In the genomic region with DNA sequence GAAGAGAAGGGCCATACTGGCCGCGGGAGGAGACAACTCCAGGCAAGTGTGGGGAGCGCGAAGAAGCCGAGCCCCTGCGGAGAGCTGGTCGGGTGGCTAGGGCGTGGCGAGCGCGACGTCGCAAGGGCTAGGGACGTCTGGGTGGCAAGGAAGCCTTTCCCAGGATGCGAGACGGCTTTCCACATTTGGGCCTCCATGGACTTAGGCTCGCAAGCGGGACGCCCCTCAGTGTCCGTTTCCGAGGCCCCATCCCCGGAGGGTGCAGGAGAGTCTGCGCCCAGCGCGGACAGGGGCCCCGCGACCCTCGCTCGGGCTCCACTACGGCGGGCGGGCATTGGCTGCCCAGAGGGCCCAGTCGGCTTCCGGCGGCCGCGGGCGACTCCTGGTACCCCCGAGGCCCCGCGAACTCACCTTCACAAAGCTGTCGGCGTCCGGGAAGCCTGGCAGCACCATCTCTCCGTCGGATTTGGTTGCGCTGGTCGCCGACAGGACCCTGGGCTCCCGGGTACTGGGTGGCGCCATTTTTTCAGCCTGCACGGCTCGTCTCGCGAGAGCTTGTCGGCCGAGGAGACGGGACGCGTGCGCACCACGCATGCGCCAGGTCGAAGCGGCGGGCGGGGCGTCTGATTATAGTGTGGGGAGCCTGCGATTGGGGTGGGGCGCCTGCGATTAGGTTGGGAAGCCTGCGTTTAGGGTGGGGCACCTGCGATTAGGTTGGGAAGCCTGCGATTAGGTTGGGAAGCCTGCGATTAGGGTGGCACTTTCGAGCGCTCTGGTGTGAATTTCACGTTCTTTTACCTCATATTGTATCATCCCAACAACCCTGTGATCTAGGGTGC, we compare ENCODE assay signal across 8 cellular contexts. TPM values are rescaled to one million over a fixed set of nuclear protein-coding genes. Genes with fewer than 3 reads are reported as not detected.
DNase-seq lines count a peak whose midpoint lies in the region; ATAC-seq, FAIRE-seq and TF ChIP-seq lines count a peak whose summit lies in the region.

A gene (minus strand): TSS at position 560 of the 839 bp plus-strand sequence. CDS start 38 bp downstream, at position 522.

- H3K27me3 ChIP-seq in ascending aorta (no peaks in the 10 kb centered on the region), right cardiac atrium (ENCODE audit: control insufficient read depth, insufficient read depth) (no peaks in the 10 kb centered on the region)

- peak within 1 kb of the TSS; percentile 50 to 80 for H3K27ac ChIP-seq in ascending aorta
- peak within 1 kb of the TSS; percentile 65 for H3K27ac ChIP-seq in right cardiac atrium (ENCODE audit: low read length)

- H3K27ac Mint-ChIP-seq in T-helper 2 cell treated with Interferon-gamma antibody and Interleukin-4, amounts not matched to agents 5 μg/mL and 100 μg/mL, for 36 hours = peak within 1 kb of the TSS; percentile 95

- TF ChIP-seq CTCF in GM13977 (IDR thresholded peaks at IDR 0.05; ENCODE audit: extremely low read depth, insufficient read depth, missing control alignments) (no peak), ascending aorta (IDR thresholded peaks at IDR 0.05) (no peak)

- H3K9me3 Mint-ChIP-seq in T-helper 2 cell treated with Interferon-gamma antibody and Interleukin-4, amounts not matched to agents 5 μg/mL and 100 μg/mL, for 36 hours = no peaks in the 10 kb centered on the region

- H3K4me1 ChIP-seq in ascending aorta (peaks cover 0 to 14% of the 10 kb centered on the region in 2 donors), right cardiac atrium (ENCODE audit: control insufficient read depth, insufficient read depth, low read length) (no peaks in the 10 kb centered on the region)

- peak within 1 kb of the TSS; percentile 85 to 89 for H3K4me3 ChIP-seq in ascending aorta
- peak within 1 kb of the TSS; percentile 76 for H3K4me3 ChIP-seq in right cardiac atrium (ENCODE audit: low read length)

- in situ Hi-C loops in GM13977 (cut with MboI; ENCODE audit: low pct_unique_long_range_greater_than_20kb, low sequenced_read_pairs, unreplicated experiment) = no loop called here

- H3K9me3 ChIP-seq in ascending aorta (no peaks in the 10 kb centered on the region), right cardiac atrium (ENCODE audit: control insufficient read depth, low read length) (no peaks in the 10 kb centered on the region)

- ATAC-seq in HG02938 (IDR thresholded peaks at IDR 0.05; ENCODE audit: unreplicated experiment) (peak; percentile 86), right cardiac atrium (peak; percentile 97 to 98)

- peak; percentile 79 for FAIRE-seq in urothelium cell line (lab: Jason Lieb, UNC)

- peaks cover 14% of the 10 kb centered on the region for H3K36me3 Mint-ChIP-seq in T-helper 2 cell treated with Interferon-gamma antibody and Interleukin-4, amounts not matched to agents 5 μg/mL and 100 μg/mL, for 36 hours (ENCODE audit: low read depth)

- H3K4me1 Mint-ChIP-seq in T-helper 2 cell treated with Interferon-gamma antibody and Interleukin-4, amounts not matched to agents 5 μg/mL and 100 μg/mL, for 36 hours (ENCODE audit: low read depth) = peaks cover 10% of the 10 kb centered on the region

- H3K27me3 Mint-ChIP-seq in T-helper 2 cell treated with Interferon-gamma antibody and Interleukin-4, amounts not matched to agents 5 μg/mL and 100 μg/mL, for 36 hours (ENCODE audit: low read depth) = no peaks in the 10 kb centered on the region

- H3K36me3 ChIP-seq in ascending aorta = peaks cover 28 to 31% of the 10 kb centered on the region in 2 donors

- intact Hi-C loops in ascending aorta (cut with DNase I) (loop anchor here (1.0 to 10.0 kb wide), 4 partner anchors 39 to 174 kb away; a partner anchor contains a TSS), right cardiac atrium (cut with DNase I) (no loop called here)

- peak within 1 kb of the TSS; percentile 93 for H3K4me3 Mint-ChIP-seq in T-helper 2 cell treated with Interferon-gamma antibody and Interleukin-4, amounts not matched to agents 5 μg/mL and 100 μg/mL, for 36 hours

- DNase-seq in GM13977 (ENCODE audit: low spot score) (peak; percentile 96), NCI-H187 treated with DMSO at 0.1 percent for 48 hours (lab: John Stamatoyannopoulos, UW) (peak; percentile 38), ascending aorta (ENCODE audit: low spot score in 2 of 2) (peak; percentile 54 to 96), right cardiac atrium (peak; percentile 95 to 98 (median 98)), pulmonary artery endothelial cell (ENCODE audit: low read depth, low spot score) (peak; percentile 55), urothelium cell line (ENCODE audit: low spot score) (peak; percentile 99)
- DNase-seq in T-helper 2 cell treated with Interferon-gamma antibody and Interleukin-4, amounts not matched to agents 5 μg/mL and 100 μg/mL, for 36 hours (ENCODE audit: low spot score) = peak; percentile 94

- under 1% methylated on average over 78 of the region's 78 CpGs for WGBS in right cardiac atrium

RNA-seq across cellular contexts. Expression of the gene that starts here (rescaled TPM):
- total RNA-seq in ascending aorta = 38.7 TPM
- total RNA-seq in right cardiac atrium = 10 to 100 TPM; 21.8 to 25.7 (median 22.3) TPM
- polyA plus RNA-seq in right cardiac atrium = 20.1 TPM
- total RNA-seq in pulmonary artery endothelial cell = 54.7 and 68.9 TPM in 2 replicates

Comparison
In these comparisons a context has a peak if more than half of its experiments do, and no peak if none do; other contexts are left out.
1. Peak in every context shown above with its lines: DNase-seq, ATAC-seq, H3K4me3 ChIP-seq and H3K27ac ChIP-seq.
2. DNase-seq: peak in every context shown above with its lines; median percentile 99 in urothelium cell line; 98 in right cardiac atrium; 96 in GM13977; 94 in T-helper 2 cell treated with Interferon-gamma antibody and Interleukin-4, amounts not matched to agents 5 μg/mL and 100 μg/mL, for 36 hours; 75 in ascending aorta; 55 in pulmonary artery endothelial cell; 38 in NCI-H187 treated with DMSO at 0.1 percent for 48 hours.